Comparison of ENCODE assay signal across 15 cellular contexts in the genomic region with DNA sequence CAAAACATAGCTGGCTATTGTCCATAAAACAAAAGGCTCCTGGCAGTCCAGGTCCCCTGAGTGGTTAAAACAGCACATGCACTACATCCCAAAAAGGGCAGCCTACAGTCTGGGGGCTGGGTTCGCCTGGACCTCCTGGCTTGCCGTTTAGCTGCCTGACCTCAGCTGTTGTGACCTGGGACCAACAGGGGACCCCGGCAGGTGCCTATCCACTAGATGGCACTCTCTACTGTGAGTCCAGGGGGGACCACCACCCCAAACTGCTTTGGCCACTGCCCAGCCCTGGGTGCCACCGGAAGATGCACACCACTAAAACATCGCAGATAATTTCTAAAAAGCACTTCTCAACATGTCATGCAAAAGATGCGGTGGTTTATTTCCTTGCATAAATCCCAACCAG. TPM values are rescaled to one million over a fixed set of nuclear protein-coding genes. Genes with fewer than 3 reads are reported as not detected.
DNase-seq lines count a peak whose midpoint lies in the region; TF ChIP-seq lines count a peak whose summit lies in the region.
"Had no signal": no experiment of that assay in that cellular context is flagged by ENCODE, and none has a peak within 500 bp of the region (broad histone marks: within the 10 kb centered on the region; RNA-seq: fewer than 3 reads in every experiment).

No MANE protein-coding gene starts in this region.

- no peaks in the 10 kb centered on the region for H3K9me3 Mint-ChIP-seq in activated CD4-positive, alpha-beta T cell treated with anti-CD3 and anti-CD28 coated beads, Interleukin-2, amount 10 ng/mL, durations not matched to agents 24 days and 14 days

- H3K36me3 Mint-ChIP-seq in activated CD4-positive, alpha-beta T cell treated with anti-CD3 and anti-CD28 coated beads, Interleukin-2, amount 10 ng/mL, durations not matched to agents 24 days and 14 days (ENCODE audit: low read depth) = no peaks in the 10 kb centered on the region
- H3K36me3 Mint-ChIP-seq: naive thymus-derived CD8-positive, alpha-beta T cell had no signal

- no peak overlapping the region for H3K4me3 Mint-ChIP-seq in activated CD4-positive, alpha-beta T cell treated with anti-CD3 and anti-CD28 coated beads, Interleukin-2, amount 10 ng/mL, durations not matched to agents 24 days and 14 days
- H3K4me3 Mint-ChIP-seq: B cell; naive thymus-derived CD8-positive, alpha-beta T cell had no signal

- DNase-seq in activated CD4-positive, alpha-beta T cell treated with anti-CD3 and anti-CD28 coated beads, Interleukin-2, amount 10 ng/mL, durations not matched to agents 24 days and 14 days = peak; percentile 45
- DNase-seq in activated CD4-positive, alpha-beta T cell treated with anti-CD3 and anti-CD28 coated beads for 48 hours = no peak
- DNase-seq in LNCaP clone FGC (ENCODE audit: low read depth) = no peak
- DNase-seq in choroid plexus epithelial cell (ENCODE audit: low read depth) = no peak
- peak; percentile 36 for DNase-seq in retina
- DNase-seq in SHP77 treated with DMSO at 0.1 percent for 48 hours (lab: John Stamatoyannopoulos, UW) = no peak
- no peak for DNase-seq in activated CD4-positive, alpha-beta T cell treated with anti-CD3 and anti-CD28 coated beads, Interleukin-2, amount 50 U/mL, for 4 hours
- no peak for DNase-seq in middle frontal gyrus (ENCODE audit: extremely low spot score, low spot score)
- DNase-seq: activated gamma-delta T cell; GOT3; kidney; NCI-H2081 treated with DMSO at 0.1 percent for 48 hours; stimulated activated CD8-positive, alpha-beta memory T cell treated with anti-CD3 and anti-CD28 coated beads, Interleukin-4, amount 100 ng/mL, for 48 hours had no signal

- no peaks in the 10 kb centered on the region for H3K4me1 Mint-ChIP-seq in activated CD4-positive, alpha-beta T cell treated with anti-CD3 and anti-CD28 coated beads, Interleukin-2, amount 10 ng/mL, durations not matched to agents 24 days and 14 days
- H3K4me1 Mint-ChIP-seq: B cell; naive thymus-derived CD8-positive, alpha-beta T cell had no signal

- TF ChIP-seq CTCF in LNCaP clone FGC (IDR thresholded peaks at IDR 0.05; ENCODE audit: control insufficient read depth, extremely low read depth, insufficient read depth) = peak; percentile 25; the same call in 1 of the 2 replicates
- peak; percentile 31 for TF ChIP-seq CTCF in choroid plexus epithelial cell (conservative IDR thresholded peaks at IDR 0.05; ENCODE audit: low read depth, low read length)

- peaks cover 20% of the 10 kb centered on the region for H3K27me3 Mint-ChIP-seq in activated CD4-positive, alpha-beta T cell treated with anti-CD3 and anti-CD28 coated beads, Interleukin-2, amount 10 ng/mL, durations not matched to agents 24 days and 14 days

- H3K4me3 ChIP-seq in LNCaP clone FGC (ENCODE audit: low read depth, low read length) = no peak overlapping the region
- H3K4me3 ChIP-seq in choroid plexus epithelial cell (ENCODE audit: low read depth, low read length) = no peak overlapping the region

- intact Hi-C loops in activated CD4-positive, alpha-beta T cell treated with anti-CD3 and anti-CD28 coated beads, Interleukin-2, amount 10 ng/mL, durations not matched to agents 24 days and 14 days (cut with micrococcal nuclease) = no loop called here

- H3K27ac Mint-ChIP-seq in activated CD4-positive, alpha-beta T cell treated with anti-CD3 and anti-CD28 coated beads, Interleukin-2, amount 10 ng/mL, durations not matched to agents 24 days and 14 days = no peak overlapping the region
- H3K27ac Mint-ChIP-seq: B cell; naive thymus-derived CD8-positive, alpha-beta T cell had no signal

RNA-seq across cellular contexts. Expression of gene RTL1, which starts 2.9 kb away (rescaled TPM):
- total RNA-seq in activated CD4-positive, alpha-beta T cell treated with anti-CD3 and anti-CD28 coated beads, Interleukin-2, amount 10 ng/mL, durations not matched to agents 24 days and 14 days = not detected in 2 replicates
- total RNA-seq: B cell; kidney; naive thymus-derived CD8-positive, alpha-beta T cell had no signal

Comparison
In these comparisons a context has a peak if more than half of its experiments do, and no peak if none do; other contexts are left out.
1. DNase-seq: peak in activated CD4-positive, alpha-beta T cell treated with anti-CD3 and anti-CD28 coated beads, Interleukin-2, amount 10 ng/mL, durations not matched to agents 24 days and 14 days (single experiment) and retina (single experiment); none in activated CD4-positive, alpha-beta T cell treated with anti-CD3 and anti-CD28 coated beads for 48 hours (single experiment), LNCaP clone FGC (single experiment), choroid plexus epithelial cell (single experiment), SHP77 treated with DMSO at 0.1 percent for 48 hours (single experiment), activated CD4-positive, alpha-beta T cell treated with anti-CD3 and anti-CD28 coated beads, Interleukin-2, amount 50 U/mL, for 4 hours (0 of 2) and middle frontal gyrus (single experiment).